In the genomic region with DNA sequence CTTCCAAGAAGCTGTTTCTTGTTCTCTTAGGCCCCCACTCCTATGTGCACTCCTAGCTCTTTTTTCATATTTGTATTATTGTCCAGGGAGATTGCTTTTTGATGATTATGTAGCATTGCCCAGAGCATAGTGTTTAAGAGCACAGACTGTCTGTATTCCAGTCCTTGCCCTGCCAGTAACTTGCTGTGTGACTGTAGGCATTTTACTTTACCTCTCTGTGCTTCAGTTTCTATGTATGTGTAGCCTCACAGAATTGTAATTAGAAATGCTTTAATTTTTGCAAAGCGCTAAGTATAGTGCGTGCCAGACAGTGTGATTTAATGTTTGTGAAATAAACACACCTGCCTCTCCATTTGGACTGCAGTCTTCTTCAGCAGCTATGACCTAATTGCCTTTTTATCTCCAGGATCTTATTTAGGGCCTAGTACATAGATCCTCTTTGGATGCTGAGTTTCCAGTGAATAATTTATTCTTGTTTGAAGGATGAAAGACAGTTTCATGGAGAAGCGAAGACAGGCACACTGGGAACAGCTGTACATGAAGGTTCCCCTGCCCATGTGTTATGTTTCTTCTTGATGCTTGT, we compare ENCODE assay signal across 9 cellular contexts. TPM values are rescaled to one million over a fixed set of nuclear protein-coding genes. Genes with fewer than 3 reads are reported as not detected.
DNase-seq lines count a peak whose midpoint lies in the region; ATAC-seq and TF ChIP-seq lines count a peak whose summit lies in the region.
"Had no signal": no experiment of that assay in that cellular context is flagged by ENCODE, and none has a peak within 500 bp of the region (broad histone marks: within the 10 kb centered on the region; RNA-seq: fewer than 3 reads in every experiment).

No MANE protein-coding gene starts in this region.

- peaks cover 41% of the 10 kb centered on the region for H3K36me3 Mint-ChIP-seq in HFFc6 (ENCODE audit: low read depth)

- DNase-seq in AG09309 (ENCODE audit: low read depth) (no peak), HFFc6 (no peak), astrocyte of the spinal cord (ENCODE audit: low read depth, low spot score) (no peak), medulla oblongata (ENCODE audit: extremely low spot score) (no peak), omental fat pad (ENCODE audit: low spot score) (no peak), NCI-H1105 (lab: John Stamatoyannopoulos, UW) (no peak)
- DNase-seq: MV-4-11 had no signal

- peaks cover 11% of the 10 kb centered on the region for H3K27me3 Mint-ChIP-seq in HFFc6 (ENCODE audit: insufficient read depth)

- peak overlapping the region; percentile 53 for H3K27ac Mint-ChIP-seq in HFFc6

- TF ChIP-seq CTCF in AG09309 (IDR thresholded peaks at IDR 0.05; ENCODE audit: control insufficient read depth, insufficient read depth, low read depth, low read length, missing control alignments), result no peak
- TF ChIP-seq CTCF in HFFc6 (IDR thresholded peaks at IDR 0.05), result no peak
- no peak for TF ChIP-seq CTCF in astrocyte of the spinal cord (IDR thresholded peaks at IDR 0.05; ENCODE audit: low read depth, low read length)
- TF ChIP-seq CTCF in omental fat pad (IDR thresholded peaks at IDR 0.05), result no peak

- peak overlapping the region; percentile 100 for H3K4me3 Mint-ChIP-seq in HFFc6

- H3K36me3 ChIP-seq in mesodermal cell (ENCODE audit: control insufficient read depth, insufficient read depth, low read length), result peaks cover 30% of the 10 kb centered on the region

- ATAC-seq in omental fat pad (ENCODE audit: low FRiP score) (no peak), HG03039 (IDR thresholded peaks at IDR 0.05; ENCODE audit: unreplicated experiment) (no peak)

- peaks cover 47% of the 10 kb centered on the region for H3K4me1 Mint-ChIP-seq in HFFc6 (ENCODE audit: low read depth)

- peaks cover 9% of the 10 kb centered on the region; the same call in 1 of the 2 replicates for H3K9me3 Mint-ChIP-seq in HFFc6

- peaks cover 3% of the 10 kb centered on the region for H3K4me1 ChIP-seq in mesodermal cell (ENCODE audit: control insufficient read depth, insufficient read depth, low read length, poor library complexity, severe bottlenecking)

- peak overlapping the region; percentile 17 for H3K4me3 ChIP-seq in AG09309 (ENCODE audit: control insufficient read depth, low read depth, low read length)
- H3K4me3 ChIP-seq in astrocyte of the spinal cord (ENCODE audit: low read depth, low read length), result peak overlapping the region; percentile 7
- peak overlapping the region; percentile 99 for H3K4me3 ChIP-seq in mesodermal cell (ENCODE audit: extremely low read depth, insufficient read depth, low read length, poor library complexity, severe bottlenecking)

- no peaks in the 10 kb centered on the region for H3K9me3 ChIP-seq in mesodermal cell (ENCODE audit: control insufficient read depth, low read length)

- no peak overlapping the region for H3K27ac ChIP-seq in mesodermal cell (ENCODE audit: low read depth, low read length, severe bottlenecking)

- 89 to 100% methylated on average over 1 to 3 of the region's 3 CpGs for WGBS in mesodermal cell (ENCODE audit: insufficient coverage in 2 of 2), 2 experiments

- in situ Hi-C loops in astrocyte of the spinal cord (cut with HindIII; ENCODE audit: low sequenced_read_pairs), result no loop called here

RNA-seq across cellular contexts. Expression of gene SEC23IP, which starts 1.4 kb away (rescaled TPM):
- 10 to 100 TPM; 76.9 to 95.5 (median 88.8) TPM for total RNA-seq in HFFc6 (2021; fragmentation: NEBNext Ultra II Directional; extraction: Animal tissue kit (Norgen Biotek cat#: 25700))
- 36.9 TPM for polyA plus RNA-seq in mesodermal cell (2013, experiment 1 of 2)
- 33.9 TPM for polyA plus RNA-seq in mesodermal cell (2013, experiment 2 of 2)
- 10 to 100 TPM; 15.9 to 37.3 (median 19.7) TPM for total RNA-seq in omental fat pad

RNA-seq across cellular contexts. Expression of gene MCMBP, which starts 21.3 kb away (rescaled TPM):
- 10 to 100 TPM; 40.4 to 59.0 (median 53.5) TPM for total RNA-seq in HFFc6 (2021; fragmentation: NEBNext Ultra II Directional; extraction: Animal tissue kit (Norgen Biotek cat#: 25700))
- polyA plus RNA-seq in mesodermal cell (2013, experiment 1 of 2), result 67.1 TPM
- polyA plus RNA-seq in mesodermal cell (2013, experiment 2 of 2), result 66.4 TPM
- total RNA-seq in omental fat pad, result 10 to 100 TPM; 38.6 to 85.1 (median 56.3) TPM

Comparison
In these comparisons a context has a peak if more than half of its experiments do, and no peak if none do; other contexts are left out.
1. H3K4me3 ChIP-seq: peak in every context shown above with its lines; median percentile 99 in mesodermal cell; 17 in AG09309; 7 in astrocyte of the spinal cord.